ENCODE assay signal across 20 cellular contexts in the genomic region with DNA sequence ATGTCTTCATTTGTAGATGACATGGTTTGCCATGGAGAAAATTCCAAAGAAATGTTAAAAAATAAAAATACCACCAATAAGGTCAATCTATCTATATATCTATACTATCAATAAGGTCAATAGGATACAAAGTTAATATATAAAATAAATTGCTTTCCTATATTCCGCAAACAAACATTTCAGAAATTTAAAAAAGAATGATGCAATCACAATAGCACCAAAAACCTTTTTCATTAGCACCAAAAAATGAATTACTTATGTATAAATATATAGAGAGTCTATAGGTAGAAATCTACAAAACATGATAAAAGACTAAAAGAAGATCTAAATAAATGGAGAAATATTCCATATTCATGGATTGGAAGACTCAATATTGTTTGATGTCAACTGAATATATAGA.
"Had no signal": no experiment of that assay in that cellular context is flagged by ENCODE, and none has a peak within 500 bp of the region (broad histone marks: within the 10 kb centered on the region; RNA-seq: fewer than 3 reads in every experiment).

No MANE protein-coding gene starts in this region.

- H3K9me3 ChIP-seq: MG63, SJSA1 had no signal

- H3K36me3 ChIP-seq: MG63, SJSA1 had no signal

- H3K4me1 ChIP-seq: SJSA1 had no signal

- FAIRE-seq: HTR-8/SVneo, RCC 7860 had no signal

- H3K27ac ChIP-seq: HL-60, SJSA1, SK-N-MC had no signal

- H3K4me3 ChIP-seq: MG63, SJSA1, SK-N-MC had no signal

- DNase-seq: Karpas-422, KG1, MG63, NCI-H1092 treated with DMSO at 0.1 percent for 48 hours, NCI-H1436, NCI-H1694, NCI-H187 treated with DMSO at 0.1 percent for 48 hours, NCI-H2029 treated with DMSO at 0.1 percent for 48 hours, NCI-H2171 treated with DMSO at 0.1 percent for 48 hours, NCI-H524, NCI-H69, NCI-H774, Right ventricle myocardium superior, RPMI8226, SIG-M5 had no signal
